ENCODE assay signal across 1 cellular context in genomic region chr20:10316582-10316981, GRCh38.
TF ChIP-seq lines count a peak whose summit lies in the region.

No MANE protein-coding gene starts in this region.

TF ChIP-seq in SK-N-SH treated with all-trans-retinoic acid at 6 μM for 48 hours, 23 proteins besides CTCF, POLR2A, EP300 and RAD21 (continued from another document):
- no peak for TF ChIP-seq TSHZ2 (CRISPR knock-in tag; IDR thresholded peaks at IDR 0.05)
- no peak for TF ChIP-seq CSRNP3 (CRISPR knock-in tag; IDR thresholded peaks at IDR 0.05)
- TF ChIP-seq POU6F1 (CRISPR knock-in tag; IDR thresholded peaks at IDR 0.05; ENCODE audit: borderline replicate concordance, low read depth), result no peak
- no peak for TF ChIP-seq TCF4 (CRISPR knock-in tag; IDR thresholded peaks at IDR 0.05; ENCODE audit: borderline replicate concordance)
- TF ChIP-seq PATZ1 (CRISPR knock-in tag; IDR thresholded peaks at IDR 0.05; ENCODE audit: borderline replicate concordance), result no peak
- no peak for TF ChIP-seq ZC3H10 (CRISPR knock-in tag; IDR thresholded peaks at IDR 0.05)
- no peak for TF ChIP-seq ZNF565 (CRISPR knock-in tag; conservative IDR thresholded peaks at IDR 0.05; ENCODE audit: low read depth)
